In genomic region chr2:99522155-99522554, GRCh38 we compare ENCODE assay signal across 21 cellular contexts. TPM values are rescaled to one million over a fixed set of nuclear protein-coding genes. Genes with fewer than 3 reads are reported as not detected.
DNase-seq lines count a peak whose midpoint lies in the region; ATAC-seq, FAIRE-seq and TF ChIP-seq lines count a peak whose summit lies in the region.
"Had no signal": no experiment of that assay in that cellular context is flagged by ENCODE, and none has a peak within 500 bp of the region (broad histone marks: within the 10 kb centered on the region; RNA-seq: fewer than 3 reads in every experiment).

No MANE protein-coding gene starts in this region.

- H4K20me1 ChIP-seq in HepG2 (ENCODE audit: insufficient read depth, low read length) = no peaks in the 10 kb centered on the region
- no peaks in the 10 kb centered on the region for H4K20me1 ChIP-seq in K562 (replicated peaks; ENCODE audit: control insufficient read depth, insufficient read depth, low read length)
- H4K20me1 ChIP-seq: BLaER1 had no signal

- no peak overlapping the region for H3K18ac ChIP-seq in neuronal stem cell (ENCODE audit: low read length)

- no peaks in the 10 kb centered on the region for H3K9me3 ChIP-seq in HepG2 (ENCODE audit: low read length)
- H3K9me3 ChIP-seq in right lobe of liver = no peaks in the 10 kb centered on the region
- H3K9me3 ChIP-seq in K562 (replicated peaks; ENCODE audit: control insufficient read depth, insufficient read depth, low read depth, low read length) = no peaks in the 10 kb centered on the region
- peaks cover 2 to 7% of the 10 kb centered on the region in 2 donors for H3K9me3 ChIP-seq in neuronal stem cell (replicated peaks in 1 of 2; ENCODE audit: control insufficient read depth in 2 of 2, insufficient read depth in 1 of 2, low read depth in 1 of 2, low read length in 2 of 2)
- H3K9me3 ChIP-seq: BE2C, BLaER1 had no signal

- H3K4ac ChIP-seq in neuronal stem cell (ENCODE audit: low read length) = no peak overlapping the region

- no peak overlapping the region for H3K27ac ChIP-seq in HepG2 (ENCODE audit: extremely low read length, insufficient read depth, low read length)
- no peak overlapping the region for H3K27ac ChIP-seq in right lobe of liver
- no peak overlapping the region for H3K27ac ChIP-seq in K562 (ENCODE audit: extremely low read depth, low read depth, low read length)
- no peak overlapping the region for H3K27ac ChIP-seq in neuronal stem cell (replicated peaks; ENCODE audit: low read length)
- no peak overlapping the region for H3K27ac ChIP-seq in substantia nigra (ENCODE audit: low read depth, low read length, poor library complexity, severe bottlenecking)
- H3K27ac ChIP-seq: 22Rv1, BLaER1 had no signal

- ATAC-seq in HepG2 = no peak
- ATAC-seq in right lobe of liver = no peak
- no peak for ATAC-seq in K562

- H3K27me3 ChIP-seq in HepG2 (ENCODE audit: control insufficient read depth in 1 of 2, insufficient read depth in 2 of 2, low read length in 2 of 2) (no peaks in the 10 kb centered on the region; a peak in 2 of 5 replicates), right lobe of liver (no peaks in the 10 kb centered on the region), K562 (ENCODE audit: control insufficient read depth in 2 of 2, insufficient read depth in 2 of 2, low read length in 2 of 2) (peaks cover 16 to 46% of the 10 kb centered on the region in 2 experiments; a peak in 4 of 5 replicates), neuronal stem cell (ENCODE audit: control insufficient read depth in 3 of 3, insufficient read depth in 3 of 3, low read depth in 1 of 3, low read length in 3 of 3) (peaks cover 0 to 37% (median 7%) of the 10 kb centered on the region in 3 experiments)
- H3K27me3 ChIP-seq: BE2C, BLaER1 had no signal

- H3K14ac ChIP-seq in neuronal stem cell (ENCODE audit: low read length) = no peak overlapping the region

- DNase-seq in HepG2 (ENCODE audit: low spot score) (no peak), right lobe of liver (no peak), K562 (ENCODE audit: extremely low read depth in 1 of 4, low spot score in 3 of 4) (no peak), neuronal stem cell (ENCODE audit: low spot score) (no peak), DMS114 treated with DMSO at 0.1 percent for 48 hours (lab: John Stamatoyannopoulos, UW; ENCODE audit: unreplicated experiment) (no peak), substantia nigra (lab: John Stamatoyannopoulos, UW) (no peak)
- DNase-seq: ACHN; BE2C; C1 segment of cervical spinal cord; CD4-positive, alpha-beta memory T cell; CD4-positive, CD25-positive, alpha-beta regulatory T cell; CD8-positive, alpha-beta memory T cell; COR-L47; DMS 273 treated with DMSO at 0.1 percent for 48 hours; DMS79 treated with DMSO at 0.1 percent for 48 hours; GF-D8 had no signal

- H3K4me2 ChIP-seq in HepG2 (ENCODE audit: low read depth, low read length) = no peak overlapping the region
- no peak overlapping the region for H3K4me2 ChIP-seq in K562 (ENCODE audit: insufficient read depth, low read length)
- H3K4me2 ChIP-seq in neuronal stem cell (ENCODE audit: insufficient read depth, low read length, poor library complexity, severe bottlenecking) = no peak overlapping the region
- H3K4me2 ChIP-seq: BLaER1 had no signal

- WGBS in HepG2 (ENCODE audit: low lambda C conversion rate) = 28% methylated on average over 2 of the region's 2 CpGs
- WGBS in right lobe of liver (ENCODE audit: insufficient coverage, low coverage, low lambda C conversion rate, missing lambda C conversion rate) = 64% methylated on average over 1 of the region's 2 CpGs
- 7% methylated on average over 2 of the region's 2 CpGs for WGBS in K562 (ENCODE audit: insufficient coverage, low coverage, missing lambda C conversion rate)
- WGBS in neuronal stem cell (ENCODE audit: extremely low coverage in 2 of 2, insufficient read length in 2 of 2, insufficient replicate concordance in 1 of 2), 2 donors = no CpG with 5 or more reads among the region's 2 CpGs

- no peaks in the 10 kb centered on the region for H3K9me1 ChIP-seq in K562 (ENCODE audit: control insufficient read depth, insufficient read depth, low read length)

- FAIRE-seq in HepG2 (lab: Jason Lieb, UNC) (no peak), K562 (lab: Jason Lieb, UNC) (no peak)
- FAIRE-seq: G401.6, GM12891, GM19239 had no signal

- H3K23ac ChIP-seq in neuronal stem cell (ENCODE audit: low read depth, low read length, poor library complexity) = no peak overlapping the region

- no peak overlapping the region for H2BK15ac ChIP-seq in neuronal stem cell (ENCODE audit: low read length)

- TF ChIP-seq CTCF in HepG2 (CRISPR knock-in tag; IDR thresholded peaks at IDR 0.05) = no peak
- TF ChIP-seq CTCF in right lobe of liver (IDR thresholded peaks at IDR 0.05) = no peak
- no peak for TF ChIP-seq CTCF in K562 (IDR thresholded peaks at IDR 0.05 in 2 of 3, conservative IDR thresholded peaks at IDR 0.05 in 1 of 3; ENCODE audit: insufficient read depth in 2 of 3, low read depth in 1 of 3, low read length in 3 of 3)

- no peak overlapping the region for H2BK120ac ChIP-seq in neuronal stem cell (ENCODE audit: low read depth, low read length)

- TF ChIP-seq EP300 in HepG2 (IDR thresholded peaks at IDR 0.05; ENCODE audit: low read depth in 2 of 2, low read length in 2 of 2) = no peak
- TF ChIP-seq EP300 in HepG2 (CRISPR knock-in tag; IDR thresholded peaks at IDR 0.05; ENCODE audit: borderline replicate concordance) = no peak
- TF ChIP-seq EP300 in K562 (IDR thresholded peaks at IDR 0.05; ENCODE audit: low read length) = no peak

- no peak overlapping the region for H4K8ac ChIP-seq in neuronal stem cell (ENCODE audit: low read depth, low read length)

- no peak overlapping the region for H3K4me3 ChIP-seq in HepG2 (replicated peaks in 1 of 3; ENCODE audit: insufficient read depth in 1 of 3, low read depth in 2 of 3, low read length in 3 of 3)
- no peak overlapping the region for H3K4me3 ChIP-seq in right lobe of liver
- H3K4me3 ChIP-seq in K562 = no peak overlapping the region
- peak overlapping the region in 1 of 2 donors; percentile 61 for H3K4me3 ChIP-seq in neuronal stem cell (ENCODE audit: low read length in 2 of 2)
- H3K4me3 ChIP-seq: BLaER1 had no signal

- H3K36me3 ChIP-seq in HepG2 (replicated peaks in 1 of 2; ENCODE audit: control insufficient read depth in 1 of 2, insufficient read depth in 2 of 2, low read length in 2 of 2) (no peaks in the 10 kb centered on the region), right lobe of liver (no peaks in the 10 kb centered on the region), K562 (ENCODE audit: control insufficient read depth, insufficient read depth, low read length) (no peaks in the 10 kb centered on the region), neuronal stem cell (replicated peaks in 1 of 2; ENCODE audit: control insufficient read depth in 2 of 2, insufficient read depth in 2 of 2, low read length in 2 of 2) (no peaks in the 10 kb centered on the region)
- H3K36me3 ChIP-seq: BE2C, BLaER1 had no signal

- no peak overlapping the region for H3K9ac ChIP-seq in HepG2 (ENCODE audit: insufficient read depth, low read depth, low read length)
- no peak overlapping the region for H3K9ac ChIP-seq in K562 (ENCODE audit: insufficient read depth in 1 of 2, low read depth in 2 of 2, low read length in 2 of 2)
- H3K9ac ChIP-seq in neuronal stem cell (ENCODE audit: low read depth, low read length, poor library complexity) = no peak overlapping the region
- H3K9ac ChIP-seq: BLaER1 had no signal

- peaks cover 1% of the 10 kb centered on the region for H3K79me1 ChIP-seq in neuronal stem cell (ENCODE audit: low read depth, low read length)

- TF ChIP-seq RAD21 in HepG2 (CRISPR knock-in tag; IDR thresholded peaks at IDR 0.05) (no peak), K562 (CRISPR knock-in tag; conservative IDR thresholded peaks at IDR 0.05 in 1 of 2, IDR thresholded peaks at IDR 0.05 in 1 of 2) (no peak)

- no peak for TF ChIP-seq POLR2A in HepG2 (IDR thresholded peaks at IDR 0.05; ENCODE audit: insufficient read depth in 1 of 2, low read depth in 2 of 2, low read length in 2 of 2)
- TF ChIP-seq POLR2A in right lobe of liver (IDR thresholded peaks at IDR 0.05) = no peak
- TF ChIP-seq POLR2A in K562 (conservative IDR thresholded peaks at IDR 0.05) = no peak

- H3K4me1 ChIP-seq in HepG2 (ENCODE audit: insufficient read depth, low read length) = no peaks in the 10 kb centered on the region
- H3K4me1 ChIP-seq in right lobe of liver = no peaks in the 10 kb centered on the region
- no peaks in the 10 kb centered on the region; a peak in 1 of 5 replicates for H3K4me1 ChIP-seq in K562 (replicated peaks in 1 of 2; ENCODE audit: control insufficient read depth in 2 of 2, insufficient read depth in 2 of 2, low read length in 2 of 2)
- H3K4me1 ChIP-seq in neuronal stem cell (ENCODE audit: control insufficient read depth in 2 of 2, insufficient read depth in 1 of 2, low read depth in 1 of 2, low read length in 2 of 2) = peaks cover 0 to 4% of the 10 kb centered on the region in 2 donors
- H3K4me1 ChIP-seq: BE2C, BLaER1 had no signal

- no peak overlapping the region for H2BK12ac ChIP-seq in neuronal stem cell (ENCODE audit: low read length)

- CTCF ChIA-PET in HepG2 (lab: Yijun Ruan, JAX; ENCODE audit: low intra/inter-chr PET ratio, low total read pairs) = no interaction called here
- CTCF ChIA-PET in K562 (lab: Yijun Ruan, JAX; ENCODE audit: low intra/inter-chr PET ratio) = no interaction called here

- peak overlapping the region; percentile 57 for H2AK5ac ChIP-seq in neuronal stem cell (ENCODE audit: low read depth, low read length)

- no peak overlapping the region for H4K91ac ChIP-seq in neuronal stem cell (ENCODE audit: low read depth, low read length, poor library complexity)

- BruUV-seq in HepG2 (replicated peaks; lab: Mats Ljungman, UMichigan) (no TSS peak), K562 (replicated peaks; lab: Mats Ljungman, UMichigan) (no TSS peak)

- POLR2A ChIA-PET in HepG2 (lab: Yijun Ruan, JAX) = no interaction called here
- POLR2A ChIA-PET in K562 (lab: Yijun Ruan, JAX) = no interaction called here

- intact Hi-C loops in HepG2 (cut with micrococcal nuclease; ENCODE audit: unreplicated experiment) = no loop called here
- intact Hi-C loops in right lobe of liver (cut with DNase I) = no loop called here
- intact Hi-C loops in K562 (cut with micrococcal nuclease) = no loop called here

- no peak overlapping the region for H2AFZ ChIP-seq in HepG2 (ENCODE audit: low read length)
- no peak overlapping the region for H2AFZ ChIP-seq in K562 (ENCODE audit: low read depth, low read length)
- H2AFZ ChIP-seq in neuronal stem cell (ENCODE audit: low read length) = no peak overlapping the region

- in situ Hi-C loops in HepG2 (cut with HindIII; ENCODE audit: extremely low pct_ligation_motif_present, low pct_unique_long_range_greater_than_20kb) = no loop called here
- in situ Hi-C loops in K562 (cut with MboI) = no loop called here

- H3K79me2 ChIP-seq in HepG2 (ENCODE audit: insufficient read depth, low read length) (no peaks in the 10 kb centered on the region), K562 (ENCODE audit: control insufficient read depth, insufficient read depth, low read length) (no peaks in the 10 kb centered on the region)

- no peak overlapping the region for H2BK5ac ChIP-seq in neuronal stem cell (ENCODE audit: low read length)

RNA-seq across cellular contexts. Expression of gene REV1, which starts 32.3 kb away (rescaled TPM):
- total RNA-seq in HepG2 (2016; rRNA removed; fragmentation: Illumina TruSeq; extraction: Trizol) (38.5 and 49.1 TPM in 2 replicates), right lobe of liver (10 to 100 TPM; 12.6 to 21.6 (median 13.6) TPM), K562 (2014; rRNA removed) (25.0 and 28.1 TPM in 2 replicates), K562 (2014; rRNA removed; fragmentation: Illumina TruSeq; extraction: Trizol) (38.8 and 39.2 TPM in 2 replicates), K562 (2015; rRNA removed; fragmentation: Illumina TruSeq; extraction: Trizol) (38.1 and 41.8 TPM in 2 replicates), K562 (2021) (26.2 and 29.6 TPM in 2 replicates)
- total RNA-seq in HepG2 (2016; cell fraction: cytosol; rRNA removed; fragmentation: Illumina TruSeq; extraction: Trizol; ENCODE audit: low read depth) = 35.6 and 38.1 TPM in 2 replicates
- total RNA-seq in HepG2 (2016; cell fraction: insoluble cytoplasmic fraction; rRNA removed; fragmentation: Illumina TruSeq; extraction: Trizol) = 34.9 and 46.6 TPM in 2 replicates
- total RNA-seq in HepG2 (2016; cell fraction: membrane; rRNA removed; fragmentation: Illumina TruSeq; extraction: Trizol) = 30.1 and 35.1 TPM in 2 replicates
- 98.0 and 100 TPM in 2 replicates for total RNA-seq in HepG2 (2016; cell fraction: nucleus; rRNA removed; fragmentation: Illumina TruSeq; extraction: Trizol)
- polyA plus RNA-seq in HepG2 (2011; rRNA removed) (62.9 and 71.8 TPM in 2 replicates), K562 (2011; rRNA removed) (54.4 and 57.6 TPM in 2 replicates), K562 (2014; fragmentation: Illumina TruSeq; extraction: Trizol) (22.9 and 26.4 TPM in 2 replicates), K562 (2014; fragmentation: Nextera tagmentation; extraction: Ambion mirVana) (10 to 100 TPM; 12.8 to 13.1 TPM), K562 (2014; rRNA removed) (32.1 TPM in 2 replicates)
- 13.1 and 19.3 TPM in 2 replicates for polyA plus RNA-seq in HepG2 (2011; cell fraction: cytosol; rRNA removed)
- polyA plus RNA-seq in HepG2 (2011; cell fraction: nucleus; rRNA removed) = 111 and 115 TPM in 2 replicates
- 37.1 and 46.7 TPM in 2 replicates for polyA plus RNA-seq in HepG2 (2012)
- 2.3 and 2.8 TPM in 2 replicates for polyA plus RNA-seq in HepG2 (2016; cell fraction: cytosol; fragmentation: Illumina TruSeq; extraction: Trizol; ENCODE audit: low read depth)
- 20.9 and 25.4 TPM in 2 replicates for polyA plus RNA-seq in HepG2 (2016; cell fraction: insoluble cytoplasmic fraction; fragmentation: Illumina TruSeq; extraction: Trizol; ENCODE audit: low read depth)
- polyA plus RNA-seq in HepG2 (2016; cell fraction: membrane; fragmentation: Illumina TruSeq; extraction: Trizol; ENCODE audit: low read depth) = 5.5 and 7.5 TPM in 2 replicates
- polyA plus RNA-seq in HepG2 (2016; cell fraction: nucleus; fragmentation: Illumina TruSeq; extraction: Trizol; ENCODE audit: insufficient read depth, low read depth) = 112 and 115 TPM in 2 replicates
- 48.6 and 51.6 TPM in 2 replicates for polyA minus RNA-seq in HepG2 (2011; rRNA and poly(A)+ RNA removed; ENCODE audit: low replicate concordance)
- polyA minus RNA-seq in HepG2 (2011; cell fraction: cytosol; rRNA and poly(A)+ RNA removed) = 23.2 and 29.9 TPM in 2 replicates
- polyA minus RNA-seq in HepG2 (2011; cell fraction: nucleus; rRNA and poly(A)+ RNA removed) = 236 and 239 TPM in 2 replicates
- 166 and 445 TPM in 2 replicates for total RNA-seq in K562 (2011; cell fraction: chromatin; rRNA removed; ENCODE audit: low replicate concordance)
- total RNA-seq in K562 (2011; cell fraction: nucleolus; rRNA removed) = 58.7 and 92.5 TPM in 2 replicates
- total RNA-seq in K562 (2011; cell fraction: nucleoplasm; rRNA removed) = 127 and 142 TPM in 2 replicates
- polyA plus RNA-seq in K562 (2011; cell fraction: cytosol; rRNA removed) = 12.8 and 14.4 TPM in 2 replicates
- polyA plus RNA-seq in K562 (2011; cell fraction: nucleus; rRNA removed) = 121 and 154 TPM in 2 replicates
- polyA plus RNA-seq in K562 (2012) = 18.1 and 29.5 TPM in 2 replicates
- 76.6 and 97.6 TPM in 2 replicates for polyA minus RNA-seq in K562 (2011; rRNA and poly(A)+ RNA removed)
- 15.8 and 18.6 TPM in 2 replicates for polyA minus RNA-seq in K562 (2011; cell fraction: cytosol; rRNA and poly(A)+ RNA removed)
- polyA minus RNA-seq in K562 (2011; cell fraction: nucleus; rRNA and poly(A)+ RNA removed) = 75.8 and 139 TPM in 2 replicates
- polyA plus RNA-seq in neuronal stem cell (2013, experiment 1 of 2) = 29.5 TPM
- polyA plus RNA-seq in neuronal stem cell (2013, experiment 2 of 2) = 28.3 TPM

Comparison
In these comparisons a context has a peak if more than half of its experiments do, and no peak if none do; other contexts are left out.
1. Of the 241 proteins assayed by ChIP-seq in both HepG2 and K562: peak only in HepG2: none; only in K562: MAFG; in both: MAFF and MAFK; in neither: 238.